ENCODE assay signal across 24 cellular contexts in the genomic region with DNA sequence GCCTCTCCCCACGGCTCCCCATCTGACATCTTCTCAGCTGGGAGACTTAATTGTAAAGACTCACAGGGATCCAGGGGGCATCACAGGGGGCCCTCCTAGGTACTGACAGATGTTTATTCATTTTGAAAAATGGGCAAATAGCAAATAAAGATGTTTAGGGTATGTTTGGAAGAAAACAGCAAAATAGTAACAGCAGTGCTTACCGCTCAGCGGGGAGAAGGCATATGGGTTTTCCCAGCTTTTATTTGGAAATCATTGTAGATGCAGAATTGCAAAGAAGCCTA. TPM values are rescaled to one million over a fixed set of nuclear protein-coding genes. Genes with fewer than 3 reads are reported as not detected.
"Had no signal": no experiment of that assay in that cellular context is flagged by ENCODE, and none has a peak within 500 bp of the region (broad histone marks: within the 10 kb centered on the region; RNA-seq: fewer than 3 reads in every experiment).

No MANE protein-coding gene starts in this region.

- H3K36me3 Mint-ChIP-seq: activated naive CD8-positive, alpha-beta T cell treated with anti-CD3 and anti-CD28 coated beads for 36 hours; brain had no signal

- H3K4me3 ChIP-seq: colonic mucosa, lung, ovary, psoas muscle, tibial nerve, uterus had no signal

- H3K27me3 ChIP-seq: colonic mucosa, ovary, uterus had no signal

- H3K27ac ChIP-seq: colonic mucosa, ovary, psoas muscle, uterus had no signal

- H3K9me3 Mint-ChIP-seq: activated CD4-positive, alpha-beta T cell treated with anti-CD3 and anti-CD28 coated beads, Interleukin-2, amount 10 ng/mL, durations not matched to agents 24 days and 14 days; activated CD8-positive, alpha-beta T cell treated with anti-CD3 and anti-CD28 coated beads for 36 hours; activated naive CD8-positive, alpha-beta T cell treated with anti-CD3 and anti-CD28 coated beads for 36 hours; activated T-helper 17 cell treated with anti-CD3 and anti-CD28 coated beads, Interleukin-2, amount 50 U/mL, for 72 hours had no signal

- H3K4me3 Mint-ChIP-seq: activated CD4-positive, alpha-beta T cell treated with anti-CD3 and anti-CD28 coated beads, Interleukin-2, amount 10 ng/mL, durations not matched to agents 24 days and 14 days; activated CD8-positive, alpha-beta T cell treated with anti-CD3 and anti-CD28 coated beads for 36 hours; activated naive CD8-positive, alpha-beta T cell treated with anti-CD3 and anti-CD28 coated beads for 36 hours; activated T-helper 17 cell treated with anti-CD3 and anti-CD28 coated beads, Interleukin-2, amount 50 U/mL, for 72 hours; brain had no signal

- H3K27ac Mint-ChIP-seq: activated CD4-positive, alpha-beta T cell treated with anti-CD3 and anti-CD28 coated beads, Interleukin-2, amount 10 ng/mL, durations not matched to agents 24 days and 14 days; activated CD8-positive, alpha-beta T cell treated with anti-CD3 and anti-CD28 coated beads for 36 hours; activated naive CD8-positive, alpha-beta T cell treated with anti-CD3 and anti-CD28 coated beads for 36 hours; activated T-helper 17 cell treated with anti-CD3 and anti-CD28 coated beads, Interleukin-2, amount 50 U/mL, for 72 hours had no signal

- H3K4me1 Mint-ChIP-seq: activated CD4-positive, alpha-beta T cell treated with anti-CD3 and anti-CD28 coated beads, Interleukin-2, amount 10 ng/mL, durations not matched to agents 24 days and 14 days; activated T-helper 17 cell treated with anti-CD3 and anti-CD28 coated beads, Interleukin-2, amount 50 U/mL, for 72 hours had no signal

- H3K4me1 ChIP-seq: colonic mucosa, psoas muscle, uterus had no signal

- ATAC-seq: activated CD8-positive, alpha-beta T cell treated with anti-CD3 and anti-CD28 coated beads for 36 hours; activated T-helper 17 cell treated with anti-CD3 and anti-CD28 coated beads, Interleukin-2, amount 50 U/mL, for 72 hours; left lobe of liver; psoas muscle; right cardiac atrium; stimulated activated naive CD8-positive, alpha-beta T cell treated with anti-CD3 and anti-CD28 coated beads, Interleukin-15, Interleukin-2, amounts not matched to agents 100 U/mL and 50 U/mL, for 24 hours had no signal

- H3K36me3 ChIP-seq: colonic mucosa, ovary, tibial nerve, uterus had no signal

- DNase-seq: activated CD4-positive, alpha-beta T cell treated with anti-CD3 and anti-CD28 coated beads, Interleukin-2, amount 10 ng/mL, durations not matched to agents 24 days and 14 days; activated CD4-positive, CD25-positive, alpha-beta regulatory T cell; activated CD8-positive, alpha-beta T cell treated with anti-CD3 and anti-CD28 coated beads for 36 hours; activated naive CD4-positive, alpha-beta T cell; activated naive CD8-positive, alpha-beta T cell treated with anti-CD3 and anti-CD28 coated beads for 36 hours; activated T-cell treated with anti-CD3 and anti-CD28 coated beads, Interleukin-2, amount 50 U/mL, for 1 hour; central memory CD4-positive, alpha-beta T cell; colonic mucosa; foreskin melanocyte; head of caudate nucleus; ovary; psoas muscle; stimulated activated naive CD8-positive, alpha-beta T cell treated with anti-CD3 and anti-CD28 coated beads, Interleukin-15, Interleukin-2, amounts not matched to agents 100 U/mL and 50 U/mL, for 24 hours; T-helper 9 cell; uterus had no signal

- H3K9me3 ChIP-seq: colonic mucosa, ovary, psoas muscle, tibial nerve, uterus had no signal

RNA-seq across cellular contexts. Expression of a gene that starts 2.7 kb away (rescaled TPM):
- total RNA-seq: activated CD4-positive, alpha-beta T cell treated with anti-CD3 and anti-CD28 coated beads, Interleukin-2, amount 10 ng/mL, durations not matched to agents 24 days and 14 days; colonic mucosa; left lobe of liver; psoas muscle; right cardiac atrium; skeletal muscle tissue; uterus had no signal

RNA-seq across cellular contexts. Expression of a gene that starts 21.3 kb away (rescaled TPM):
- total RNA-seq: activated CD4-positive, alpha-beta T cell treated with anti-CD3 and anti-CD28 coated beads, Interleukin-2, amount 10 ng/mL, durations not matched to agents 24 days and 14 days; activated CD8-positive, alpha-beta T cell treated with anti-CD3 and anti-CD28 coated beads for 36 hours; activated naive CD8-positive, alpha-beta T cell treated with anti-CD3 and anti-CD28 coated beads for 36 hours; activated T-helper 17 cell treated with anti-CD3 and anti-CD28 coated beads, Interleukin-2, amount 50 U/mL, for 72 hours; left lobe of liver; mononuclear cell; psoas muscle; right cardiac atrium had no signal

RNA-seq across cellular contexts. Expression of a gene that starts 60.0 kb away (rescaled TPM):
- total RNA-seq: activated CD4-positive, alpha-beta T cell treated with anti-CD3 and anti-CD28 coated beads, Interleukin-2, amount 10 ng/mL, durations not matched to agents 24 days and 14 days; colonic mucosa; epithelial cell of proximal tubule; left lobe of liver; mononuclear cell; psoas muscle; right cardiac atrium had no signal
